13 cellular contexts compared by ENCODE assay signal in the genomic region with DNA sequence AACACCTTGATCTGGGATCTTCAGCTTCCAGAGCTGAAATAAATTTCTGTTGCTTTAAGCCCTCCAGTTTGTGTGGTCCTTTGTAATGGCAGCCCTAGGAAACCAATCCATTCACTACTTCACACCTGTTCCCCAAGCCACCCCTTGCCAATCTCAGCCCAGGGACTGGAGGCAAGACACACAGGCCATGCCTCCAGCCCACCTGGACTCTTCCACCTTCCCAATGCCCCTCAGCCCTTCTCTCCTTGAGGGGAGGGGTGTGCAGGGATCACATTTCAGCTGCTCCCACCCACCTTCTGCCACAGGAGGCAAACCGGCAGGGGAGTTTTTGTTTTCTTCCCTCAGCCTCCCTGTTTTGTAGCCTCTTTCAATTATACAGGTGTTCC. TPM values are rescaled to one million over a fixed set of nuclear protein-coding genes. Genes with fewer than 3 reads are reported as not detected.
DNase-seq lines count a peak whose midpoint lies in the region; ATAC-seq and TF ChIP-seq lines count a peak whose summit lies in the region.
"Had no signal": no experiment of that assay in that cellular context is flagged by ENCODE, and none has a peak within 500 bp of the region (broad histone marks: within the 10 kb centered on the region; RNA-seq: fewer than 3 reads in every experiment).

No MANE protein-coding gene starts in this region.

- peaks cover 0 to 4% (median 0%) of the 10 kb centered on the region in 5 experiments for H3K9me3 Mint-ChIP-seq in brain

- H3K27me3 ChIP-seq in SK-N-SH (ENCODE audit: insufficient read depth) = no peaks in the 10 kb centered on the region
- peaks cover 0 to 52% of the 10 kb centered on the region in 2 donors for H3K27me3 ChIP-seq in left lung
- no peaks in the 10 kb centered on the region for H3K27me3 ChIP-seq in smooth muscle cell (ENCODE audit: low read depth)

- TF ChIP-seq EP300 in SK-N-SH (IDR thresholded peaks at IDR 0.05; ENCODE audit: borderline replicate concordance in 1 of 2, low read depth in 1 of 2, low read length in 1 of 2) = no peak

- no peaks in the 10 kb centered on the region for H3K9me3 ChIP-seq in SK-N-SH
- H3K9me3 ChIP-seq in left lung = no peaks in the 10 kb centered on the region
- no peaks in the 10 kb centered on the region for H3K9me3 ChIP-seq in smooth muscle cell (replicated peaks; ENCODE audit: low read depth)
- H3K9me3 ChIP-seq: HAP-1 had no signal

- TF ChIP-seq CTCF in SK-N-SH (IDR thresholded peaks at IDR 0.05) = no peak
- TF ChIP-seq CTCF in brain (conservative IDR thresholded peaks at IDR 0.05) = no peak
- no peak for TF ChIP-seq CTCF in left lung (IDR thresholded peaks at IDR 0.05)
- no peak for TF ChIP-seq CTCF in smooth muscle cell (IDR thresholded peaks at IDR 0.05; ENCODE audit: borderline replicate concordance, insufficient read depth, poor library complexity, severe bottlenecking)

- TF ChIP-seq RAD21 in SK-N-SH (IDR thresholded peaks at IDR 0.05; ENCODE audit: low read length) = no peak

- peaks cover 28% of the 10 kb centered on the region for H3K27me3 Mint-ChIP-seq in brain

- POLR2A ChIA-PET in SK-N-SH (lab: Yijun Ruan, JAX) = interaction anchor here (1.1 to 2.1 kb wide), 2 partner anchors 21 to 23 kb away, joined by 4 to 7 read pairs; no protein-coding TSS in a partner anchor

- H3K4me1 ChIP-seq in SK-N-SH (ENCODE audit: control insufficient read depth in 1 of 2, insufficient read depth in 2 of 2, low read depth in 1 of 2, low read length in 1 of 2) (peaks cover 3 to 13% of the 10 kb centered on the region in 2 experiments; a peak in 2 of 4 replicates), left lung (peaks cover 0 to 15% of the 10 kb centered on the region in 2 donors), smooth muscle cell (ENCODE audit: low read depth) (peaks cover 12% of the 10 kb centered on the region)

- peak overlapping the region; percentile 91 for H3K4me3 ChIP-seq in SK-N-SH (ENCODE audit: low read depth in 2 of 2, low read length in 1 of 2)
- peak overlapping the region; percentile 67 to 71 for H3K4me3 ChIP-seq in left lung
- peak overlapping the region; percentile 90 for H3K4me3 ChIP-seq in smooth muscle cell

- peaks cover 51% of the 10 kb centered on the region; the same call in 1 of the 2 replicates for H3K79me2 ChIP-seq in SK-N-SH (ENCODE audit: insufficient read depth)
- no peaks in the 10 kb centered on the region for H3K79me2 ChIP-seq in smooth muscle cell (ENCODE audit: low read depth)

- intact Hi-C loops in left lung (cut with DNase I) = no loop called here

- peak overlapping the region; percentile 90 to 97 (median 92) for H3K4me3 Mint-ChIP-seq in brain

- H2AFZ ChIP-seq in SK-N-SH (ENCODE audit: low read depth) (no peak overlapping the region), smooth muscle cell (ENCODE audit: low read depth) (no peak overlapping the region)

- CTCF ChIA-PET in SK-N-SH (lab: Yijun Ruan, JAX) = interaction anchor here (0.7 to 1.6 kb wide), 2 partner anchors 23 to 237 kb away, joined by 3 to 8 read pairs; no protein-coding TSS in a partner anchor

- H3K4me2 ChIP-seq in SK-N-SH (peak overlapping the region; percentile 85), smooth muscle cell (peak overlapping the region; percentile 99)

- H3K27ac ChIP-seq in SK-N-SH (ENCODE audit: low read depth in 2 of 2, low read length in 1 of 2) = no peak overlapping the region
- H3K27ac ChIP-seq in left lung = no peak overlapping the region
- no peak overlapping the region for H3K27ac ChIP-seq in smooth muscle cell (ENCODE audit: low read depth)
- H3K27ac ChIP-seq: VCaP had no signal

- ATAC-seq in SK-N-SH treated with all-trans-retinoic acid at 6 μM for 48 hours (no peak), left lung (no peak), GM21526 (IDR thresholded peaks at IDR 0.05; ENCODE audit: low FRiP score, unreplicated experiment) (no peak)

- H3K9ac ChIP-seq in SK-N-SH (no peak overlapping the region), smooth muscle cell (ENCODE audit: low read depth) (no peak overlapping the region)

- no peak for DNase-seq in SK-N-SH
- DNase-seq in left lung = no peak
- no peak for DNase-seq in smooth muscle cell (lab: John Stamatoyannopoulos, UW; ENCODE audit: unreplicated experiment)
- DNase-seq in HCEC 1CT = no peak
- no peak for DNase-seq in NCI-H187 treated with DMSO at 0.1 percent for 48 hours (lab: John Stamatoyannopoulos, UW)
- DNase-seq: activated naive CD4-positive, alpha-beta T cell treated with Interleukin-2 at 50 U/mL for 16 hours; left ventricle myocardium superior; NCI-H2029 had no signal

- peaks cover under 1 to 20% of the 10 kb centered on the region in 2 experiments for H3K36me3 ChIP-seq in SK-N-SH (replicated peaks in 1 of 2; ENCODE audit: control insufficient read depth in 1 of 2, insufficient read depth in 2 of 2, low read length in 1 of 2)
- H3K36me3 ChIP-seq in left lung = peaks cover 0 to 7% of the 10 kb centered on the region in 2 donors
- no peaks in the 10 kb centered on the region for H3K36me3 ChIP-seq in smooth muscle cell (ENCODE audit: low read depth)
- H3K36me3 ChIP-seq: HAP-1 had no signal

- H3K9me2 ChIP-seq in SK-N-SH = no peaks in the 10 kb centered on the region

- H3F3A ChIP-seq in SK-N-SH (replicated peaks; ENCODE audit: insufficient read depth) = no peaks in the 10 kb centered on the region
- no peaks in the 10 kb centered on the region for H3F3A ChIP-seq in smooth muscle cell (ENCODE audit: low read depth)

- H3K4me1 Mint-ChIP-seq in brain = peaks cover 21% of the 10 kb centered on the region

- H3K27ac Mint-ChIP-seq in brain = peak overlapping the region in 2 of 5 experiments; percentile 2 to 77

- no peaks in the 10 kb centered on the region for H3K36me3 Mint-ChIP-seq in brain

- WGBS in SK-N-SH (ENCODE audit: low lambda C conversion rate) = 77% methylated on average over 1 of the region's 1 CpG
- WGBS in smooth muscle cell (ENCODE audit: low lambda C conversion rate) = 31% methylated on average over 1 of the region's 1 CpG

- no peaks in the 10 kb centered on the region for H4K20me1 ChIP-seq in SK-N-SH (ENCODE audit: insufficient read depth)
- H4K20me1 ChIP-seq in smooth muscle cell (ENCODE audit: low read depth) = peaks cover 9% of the 10 kb centered on the region

TF ChIP-seq in SK-N-SH, 30 proteins besides CTCF, POLR2A, EP300 and RAD21 (continues in another document):
- TF ChIP-seq NFIC (IDR thresholded peaks at IDR 0.05; ENCODE audit: borderline replicate concordance) (no peak), ELF1 (IDR thresholded peaks at IDR 0.05) (no peak), GATA2 (CRISPR knock-in tag; IDR thresholded peaks at IDR 0.05) (no peak), JUND (IDR thresholded peaks at IDR 0.05) (no peak), MXI1 (IDR thresholded peaks at IDR 0.05; ENCODE audit: low read depth, low read length) (no peak)
- TF ChIP-seq, protein P1, sequence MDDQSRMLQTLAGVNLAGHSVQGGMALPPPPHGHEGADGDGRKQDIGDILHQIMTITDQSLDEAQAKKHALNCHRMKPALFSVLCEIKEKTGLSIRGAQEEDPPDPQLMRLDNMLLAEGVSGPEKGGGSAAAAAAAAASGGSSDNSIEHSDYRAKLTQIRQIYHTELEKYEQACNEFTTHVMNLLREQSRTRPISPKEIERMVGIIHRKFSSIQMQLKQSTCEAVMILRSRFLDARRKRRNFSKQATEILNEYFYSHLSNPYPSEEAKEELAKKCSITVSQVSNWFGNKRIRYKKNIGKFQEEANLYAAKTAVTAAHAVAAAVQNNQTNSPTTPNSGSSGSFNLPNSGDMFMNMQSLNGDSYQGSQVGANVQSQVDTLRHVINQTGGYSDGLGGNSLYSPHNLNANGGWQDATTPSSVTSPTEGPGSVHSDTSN (IDR thresholded peaks at IDR 0.05) = no peak

TF ChIP-seq in SK-N-SH treated with all-trans-retinoic acid at 6 μM for 48 hours, 23 proteins besides CTCF, POLR2A, EP300 and RAD21 (continues in another document):
- no peak for TF ChIP-seq TOX (CRISPR knock-in tag; IDR thresholded peaks at IDR 0.05; ENCODE audit: borderline replicate concordance)
- no peak for TF ChIP-seq ZFP3 (CRISPR knock-in tag; IDR thresholded peaks at IDR 0.05)
- TF ChIP-seq BACH2 (CRISPR knock-in tag; IDR thresholded peaks at IDR 0.05; ENCODE audit: borderline replicate concordance) = no peak
- no peak for TF ChIP-seq SNAI2 (CRISPR knock-in tag; IDR thresholded peaks at IDR 0.05)
- no peak for TF ChIP-seq ZFP30 (CRISPR knock-in tag; IDR thresholded peaks at IDR 0.05)
- no peak for TF ChIP-seq RARB (CRISPR knock-in tag; IDR thresholded peaks at IDR 0.05)
- TF ChIP-seq ZNF70 (CRISPR knock-in tag; IDR thresholded peaks at IDR 0.05) = no peak
- TF ChIP-seq ISL1 (CRISPR knock-in tag; IDR thresholded peaks at IDR 0.05) = no peak
- TF ChIP-seq GLIS3 (CRISPR knock-in tag; IDR thresholded peaks at IDR 0.05) = no peak
- TF ChIP-seq, protein P2, sequence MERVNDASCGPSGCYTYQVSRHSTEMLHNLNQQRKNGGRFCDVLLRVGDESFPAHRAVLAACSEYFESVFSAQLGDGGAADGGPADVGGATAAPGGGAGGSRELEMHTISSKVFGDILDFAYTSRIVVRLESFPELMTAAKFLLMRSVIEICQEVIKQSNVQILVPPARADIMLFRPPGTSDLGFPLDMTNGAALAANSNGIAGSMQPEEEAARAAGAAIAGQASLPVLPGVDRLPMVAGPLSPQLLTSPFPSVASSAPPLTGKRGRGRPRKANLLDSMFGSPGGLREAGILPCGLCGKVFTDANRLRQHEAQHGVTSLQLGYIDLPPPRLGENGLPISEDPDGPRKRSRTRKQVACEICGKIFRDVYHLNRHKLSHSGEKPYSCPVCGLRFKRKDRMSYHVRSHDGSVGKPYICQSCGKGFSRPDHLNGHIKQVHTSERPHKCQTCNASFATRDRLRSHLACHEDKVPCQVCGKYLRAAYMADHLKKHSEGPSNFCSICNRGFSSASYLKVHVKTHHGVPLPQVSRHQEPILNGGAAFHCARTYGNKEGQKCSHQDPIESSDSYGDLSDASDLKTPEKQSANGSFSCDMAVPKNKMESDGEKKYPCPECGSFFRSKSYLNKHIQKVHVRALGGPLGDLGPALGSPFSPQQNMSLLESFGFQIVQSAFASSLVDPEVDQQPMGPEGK (CRISPR knock-in tag; IDR thresholded peaks at IDR 0.05; ENCODE audit: borderline replicate concordance) = no peak

RNA-seq across cellular contexts. Expression of a gene that starts 1.5 kb away (rescaled TPM):
- polyA plus RNA-seq in SK-N-SH (2012; rRNA removed) = 6.6 and 7.1 TPM in 2 replicates
- polyA plus RNA-seq in SK-N-SH (2012; cell fraction: cytosol; rRNA removed) = 4.7 and 5.3 TPM in 2 replicates
- 5.2 and 5.7 TPM in 2 replicates for polyA plus RNA-seq in SK-N-SH (2012; cell fraction: nucleus; rRNA removed)
- polyA plus RNA-seq in brain (ENCODE audit: insufficient read depth, low read depth, low replicate concordance) = 8.4 TPM
- total RNA-seq in left lung = 10 to 100 TPM; 16.0 to 19.6 TPM
- total RNA-seq in smooth muscle cell = 3.2 and 3.4 TPM in 2 replicates
- polyA plus RNA-seq in smooth muscle cell = 6.2 and 7.3 TPM in 2 replicates

RNA-seq across cellular contexts. Expression of a gene that starts 59.5 kb away (rescaled TPM):
- polyA plus RNA-seq in SK-N-SH (2012; rRNA removed) (0.65 and 0.67 TPM in 2 replicates), brain (ENCODE audit: insufficient read depth, low read depth, low replicate concordance) (0.39 TPM), smooth muscle cell (1.6 and 2.6 TPM in 2 replicates)
- 0.22 and 0.54 TPM in 2 replicates for polyA plus RNA-seq in SK-N-SH (2012; cell fraction: cytosol; rRNA removed)
- polyA plus RNA-seq in SK-N-SH (2012; cell fraction: nucleus; rRNA removed) = 0.40 and 0.51 TPM in 2 replicates
- total RNA-seq in left lung (1 to 10 TPM; 2.3 to 2.9 TPM), smooth muscle cell (0.63 and 0.85 TPM in 2 replicates)
